In genomic region chr1:160767417-160768294, GRCh38 we compare ENCODE assay signal across 7 cellular contexts. TPM values are rescaled to one million over a fixed set of nuclear protein-coding genes. Genes with fewer than 3 reads are reported as not detected.
DNase-seq lines count a peak whose midpoint lies in the region; ATAC-seq lines count a peak whose summit lies in the region.

No MANE protein-coding gene starts in this region.

- H3K36me3 Mint-ChIP-seq in naive thymus-derived CD8-positive, alpha-beta T cell = no peaks in the 10 kb centered on the region

- peak; percentile 15 for DNase-seq in activated CD4-positive, alpha-beta T cell treated with anti-CD3 and anti-CD28 coated beads, Interleukin-2, amount 50 U/mL, for 1 hour
- peak in 1 of 10 donors; percentile 21 for DNase-seq in naive thymus-derived CD8-positive, alpha-beta T cell
- DNase-seq in HUDEP-2 (lab: John Stamatoyannopoulos, UW; ENCODE audit: unreplicated experiment in 76 of 76) (no peak), DMS114 treated with DMSO at 0.1 percent for 48 hours (lab: John Stamatoyannopoulos, UW; ENCODE audit: unreplicated experiment) (no peak), hepatic stellate cell (ENCODE audit: low spot score) (no peak)

- H3K27ac Mint-ChIP-seq in naive thymus-derived CD8-positive, alpha-beta T cell = peak overlapping the region; percentile 90 to 97 (median 96)

- peaks cover 16 to 23% (median 21%) of the 10 kb centered on the region in 4 donors for H3K4me1 Mint-ChIP-seq in naive thymus-derived CD8-positive, alpha-beta T cell

- POLR2A ChIA-PET in naive thymus-derived CD8-positive, alpha-beta T cell (lab: Charles Lee) = interaction anchor here (0.6 to 1.7 kb wide), 16 partner anchors 12 to 398 kb away, joined by 3 to 11 read pairs (median 4); partner anchors contain the start of genes CD48 and LY9

- peak overlapping the region; percentile 66 to 91 (median 82) for H3K4me3 Mint-ChIP-seq in naive thymus-derived CD8-positive, alpha-beta T cell

- H3K27me3 Mint-ChIP-seq in naive thymus-derived CD8-positive, alpha-beta T cell = no peaks in the 10 kb centered on the region

- no peaks in the 10 kb centered on the region for H3K9me3 Mint-ChIP-seq in naive thymus-derived CD8-positive, alpha-beta T cell

- peak; percentile 61 for ATAC-seq in GM19328 (IDR thresholded peaks at IDR 0.05; ENCODE audit: unreplicated experiment)
- peak; percentile 52 for ATAC-seq in HG03095 (IDR thresholded peaks at IDR 0.05; ENCODE audit: unreplicated experiment)
- peak; percentile 35 to 50 for ATAC-seq in naive thymus-derived CD8-positive, alpha-beta T cell

RNA-seq across cellular contexts. Expression of gene LY9, which starts 28.3 kb away (rescaled TPM):
- 100 to 1,000 TPM; 150 to 156 TPM for total RNA-seq in naive thymus-derived CD8-positive, alpha-beta T cell
- 100 to 1,000 TPM; 167 to 223 (median 189) TPM for polyA plus RNA-seq in naive thymus-derived CD8-positive, alpha-beta T cell

RNA-seq across cellular contexts. Expression of gene SLAMF7, which starts 28.6 kb away (rescaled TPM):
- 1 to 10 TPM; 4.5 to 6.2 TPM for total RNA-seq in naive thymus-derived CD8-positive, alpha-beta T cell
- polyA plus RNA-seq in naive thymus-derived CD8-positive, alpha-beta T cell = 100 to 1,000 TPM in 1 of 3 donors, 1 to 10 TPM in 2; 3.8 to 102 (median 4.0) TPM

RNA-seq across cellular contexts. Expression of gene CD48, which starts 56.0 kb away (rescaled TPM):
- 100 to 1,000 TPM; 272 to 276 TPM for total RNA-seq in naive thymus-derived CD8-positive, alpha-beta T cell
- 100 to 1,000 TPM; 186 to 213 (median 200) TPM for polyA plus RNA-seq in naive thymus-derived CD8-positive, alpha-beta T cell
